Comparison of ENCODE assay signal across 8 cellular contexts in the genomic region with DNA sequence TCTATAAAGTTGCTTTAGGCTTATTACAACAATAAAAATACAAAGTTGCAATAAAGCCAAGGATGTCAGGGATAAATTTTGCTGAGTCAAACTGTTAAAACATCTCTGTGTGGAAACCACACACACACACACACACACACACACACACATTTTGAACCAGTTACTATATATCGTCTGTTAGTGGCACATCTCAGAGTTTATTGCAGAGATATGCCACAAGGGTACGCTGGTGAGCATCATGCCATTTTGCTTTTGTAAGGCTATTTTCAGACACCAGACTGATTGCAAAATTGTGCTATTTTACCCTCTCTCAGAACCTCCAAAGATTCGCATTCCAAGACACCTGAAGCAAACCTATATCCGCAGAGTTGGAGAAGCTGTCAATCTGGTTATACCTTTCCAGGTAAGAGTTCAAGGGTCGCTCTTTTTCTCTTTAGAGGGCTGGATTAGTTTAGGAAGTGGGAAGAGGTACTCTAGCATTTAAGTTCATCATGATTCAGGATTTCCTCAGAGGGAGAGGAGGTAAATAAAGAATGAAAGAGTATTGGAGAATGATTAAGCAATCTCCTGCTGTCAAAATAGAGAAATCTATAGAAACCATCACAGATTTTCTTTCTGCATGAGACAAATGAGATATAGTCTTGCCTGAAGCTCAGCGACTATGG. TPM values are rescaled to one million over a fixed set of nuclear protein-coding genes. Genes with fewer than 3 reads are reported as not detected.
A peak's percentile ranks its signal among the peaks of the same experiment; 100 is the strongest.
DNase-seq lines count a peak whose midpoint lies in the region; ATAC-seq lines count a peak whose summit lies in the region.

No MANE protein-coding gene starts in this region.

- H3K9me3 Mint-ChIP-seq in activated naive CD8-positive, alpha-beta T cell treated with anti-CD3 and anti-CD28 coated beads, Interleukin-2, amount 50 U/mL, for 24 hours, result no peaks in the 10 kb centered on the region

- H3K27me3 ChIP-seq in effector memory CD4-positive, alpha-beta T cell (replicated peaks; ENCODE audit: control insufficient read depth, insufficient read depth, low read length, poor library complexity, severe bottlenecking), result no peaks in the 10 kb centered on the region

- no peaks in the 10 kb centered on the region for H3K4me1 ChIP-seq in effector memory CD4-positive, alpha-beta T cell (ENCODE audit: control insufficient read depth, insufficient read depth, low read length, poor library complexity, severe bottlenecking)

- DNase-seq in activated gamma-delta T cell treated with Interleukin-2 at 50 U/mL for 16 hours, result peak; percentile 36
- no peak for DNase-seq in activated gamma-delta T cell (lab: John Stamatoyannopoulos, UW)
- peak; percentile 41 for DNase-seq in NCI-H460 (ENCODE audit: extremely low read depth, low read depth)
- DNase-seq in activated naive CD8-positive, alpha-beta T cell treated with anti-CD3 and anti-CD28 coated beads, Interleukin-2, amount 50 U/mL, for 24 hours, result peak; percentile 26
- peak; percentile 4 for DNase-seq in hepatic stellate cell (ENCODE audit: low spot score)
- peak; percentile 42 for DNase-seq in stimulated activated CD8-positive, alpha-beta memory T cell treated with anti-CD3 and anti-CD28 coated beads, Interleukin-4, amount 100 ng/mL, for 48 hours
- no peak for DNase-seq in effector memory CD4-positive, alpha-beta T cell

- no peak overlapping the region for H3K27ac ChIP-seq in effector memory CD4-positive, alpha-beta T cell (ENCODE audit: insufficient read depth, low read length, poor library complexity, severe bottlenecking)

- no peak overlapping the region for H3K4me3 Mint-ChIP-seq in activated naive CD8-positive, alpha-beta T cell treated with anti-CD3 and anti-CD28 coated beads, Interleukin-2, amount 50 U/mL, for 24 hours

- H3K4me1 Mint-ChIP-seq in activated naive CD8-positive, alpha-beta T cell treated with anti-CD3 and anti-CD28 coated beads, Interleukin-2, amount 50 U/mL, for 24 hours, result peaks cover 19% of the 10 kb centered on the region

- no peak overlapping the region for H3K4me3 ChIP-seq in effector memory CD4-positive, alpha-beta T cell (ENCODE audit: insufficient read depth, low read depth, low read length, poor library complexity, severe bottlenecking)

- ATAC-seq in activated naive CD8-positive, alpha-beta T cell treated with anti-CD3 and anti-CD28 coated beads, Interleukin-2, amount 50 U/mL, for 24 hours, result no peak
- no peak for ATAC-seq in GM18861 (IDR thresholded peaks at IDR 0.05; ENCODE audit: unreplicated experiment)

- H3K27me3 Mint-ChIP-seq in activated naive CD8-positive, alpha-beta T cell treated with anti-CD3 and anti-CD28 coated beads, Interleukin-2, amount 50 U/mL, for 24 hours, result peaks cover 8% of the 10 kb centered on the region

- H3K36me3 Mint-ChIP-seq in activated naive CD8-positive, alpha-beta T cell treated with anti-CD3 and anti-CD28 coated beads, Interleukin-2, amount 50 U/mL, for 24 hours (ENCODE audit: low read depth), result no peaks in the 10 kb centered on the region

- no peaks in the 10 kb centered on the region for H3K9me3 ChIP-seq in effector memory CD4-positive, alpha-beta T cell (ENCODE audit: control insufficient read depth, low read length)

- H3K27ac Mint-ChIP-seq in activated naive CD8-positive, alpha-beta T cell treated with anti-CD3 and anti-CD28 coated beads, Interleukin-2, amount 50 U/mL, for 24 hours, result no peak overlapping the region

- H3K36me3 ChIP-seq in effector memory CD4-positive, alpha-beta T cell (ENCODE audit: control insufficient read depth, insufficient read depth, low read length), result no peaks in the 10 kb centered on the region

RNA-seq across cellular contexts. Expression of a gene that starts 27.3 kb away (rescaled TPM):
- total RNA-seq in NCI-H460 (2014; rRNA removed; shearing (Covaris generic)), result 83.3 and 86.0 TPM in 2 replicates
- 66.0 and 75.7 TPM in 2 replicates for polyA plus RNA-seq in NCI-H460 (2014; cell fraction: nucleus; rRNA removed)

Comparison
In these comparisons a context has a peak if more than half of its experiments do, and no peak if none do; other contexts are left out.
1. DNase-seq: peak in activated gamma-delta T cell treated with Interleukin-2 at 50 U/mL for 16 hours (single experiment), NCI-H460 (single experiment), activated naive CD8-positive, alpha-beta T cell treated with anti-CD3 and anti-CD28 coated beads, Interleukin-2, amount 50 U/mL, for 24 hours (single experiment), hepatic stellate cell (single experiment) and stimulated activated CD8-positive, alpha-beta memory T cell treated with anti-CD3 and anti-CD28 coated beads, Interleukin-4, amount 100 ng/mL, for 48 hours (single experiment); none in activated gamma-delta T cell (single experiment) and effector memory CD4-positive, alpha-beta T cell (0 of 3).